Comparison of ENCODE assay signal across 8 cellular contexts in the genomic region with DNA sequence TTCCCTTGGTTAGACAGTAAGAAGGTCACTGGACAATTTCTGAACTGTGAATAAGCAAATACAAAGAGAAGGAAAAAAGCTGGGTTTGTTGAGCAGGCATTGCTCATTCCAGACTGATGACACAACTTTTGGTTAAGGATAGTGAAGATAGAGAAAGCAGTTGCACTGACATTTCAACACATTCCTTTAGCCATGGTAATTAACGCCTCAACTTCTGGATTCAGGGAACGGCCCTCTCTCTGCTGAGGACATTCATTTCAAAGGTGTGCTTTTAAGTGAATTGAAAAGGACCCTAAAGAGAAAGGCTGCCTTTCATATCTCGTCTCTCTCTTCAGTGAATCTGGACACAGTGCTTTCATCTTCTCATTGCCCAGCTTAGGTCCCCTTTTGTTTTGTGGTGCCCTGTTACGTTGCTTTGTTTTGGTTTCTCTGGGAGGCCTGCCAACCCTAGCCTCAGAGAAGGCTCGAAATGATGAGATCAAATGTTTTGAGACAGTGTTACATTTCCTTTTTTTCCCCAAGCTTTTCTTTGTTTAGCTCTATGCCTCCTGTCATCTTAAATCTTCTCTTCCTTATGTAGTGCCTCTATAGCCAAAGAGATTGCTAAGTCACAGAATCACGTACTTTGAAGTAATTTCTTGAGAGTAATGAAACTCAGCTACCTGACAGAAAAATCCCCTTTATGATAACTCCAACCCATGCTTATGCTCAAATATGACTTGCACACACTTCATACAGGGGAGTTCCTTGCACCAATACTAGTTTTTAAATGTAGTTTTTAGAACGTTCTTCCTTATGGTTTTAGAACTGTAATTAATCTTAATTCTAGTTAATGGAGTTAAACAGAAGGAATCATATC.
DNase-seq lines count a peak whose midpoint lies in the region; ATAC-seq and TF ChIP-seq lines count a peak whose summit lies in the region.

No MANE protein-coding gene starts in this region.

- DNase-seq in Right ventricle myocardium inferior (ENCODE audit: missing footprints) (no peak), left ventricle myocardium inferior (no peak), NCI-H460 (ENCODE audit: extremely low read depth, low read depth) (peak; percentile 58), dedifferentiated amniotic fluid mesenchymal stem cell (ENCODE audit: extremely low spot score) (peak; percentile 93), non-pigmented ciliary epithelial cell (ENCODE audit: low read depth) (peak; percentile 89), stomach (no peak), NCI-H345 treated with DMSO at 0.1 percent for 48 hours (lab: John Stamatoyannopoulos, UW; ENCODE audit: unreplicated experiment) (no peak), lower leg skin (ENCODE audit: low spot score in 2 of 2) (no peak)

- peak; percentile 64 for ATAC-seq in Right ventricle myocardium inferior

- TF ChIP-seq CTCF in left ventricle myocardium inferior (IDR thresholded peaks at IDR 0.05; ENCODE audit: borderline replicate concordance), result no peak
- TF ChIP-seq CTCF in stomach (IDR thresholded peaks at IDR 0.05), result no peak
- TF ChIP-seq CTCF in lower leg skin (IDR thresholded peaks at IDR 0.05), result no peak

- TF ChIP-seq POLR2A in stomach (IDR thresholded peaks at IDR 0.05) (no peak), lower leg skin (IDR thresholded peaks at IDR 0.05) (no peak)

- no peaks in the 10 kb centered on the region for H3K4me1 ChIP-seq in left ventricle myocardium inferior
- peaks cover 5 to 22% (median 10%) of the 10 kb centered on the region in 4 donors for H3K4me1 ChIP-seq in stomach

- H3K9me3 ChIP-seq in left ventricle myocardium inferior (replicated peaks) (no peaks in the 10 kb centered on the region), stomach (no peaks in the 10 kb centered on the region)

- H3K36me3 ChIP-seq in left ventricle myocardium inferior (no peaks in the 10 kb centered on the region), stomach (no peaks in the 10 kb centered on the region)

- H3K27ac ChIP-seq in left ventricle myocardium inferior (replicated peaks) (no peak overlapping the region), stomach (no peak overlapping the region)

- H3K4me3 ChIP-seq in left ventricle myocardium inferior (no peak overlapping the region), stomach (no peak overlapping the region), lower leg skin (ENCODE audit: low read depth, poor library complexity, severe bottlenecking) (no peak overlapping the region)

- peaks cover 6% of the 10 kb centered on the region for H3K27me3 ChIP-seq in left ventricle myocardium inferior (ENCODE audit: low read depth)
- no peaks in the 10 kb centered on the region for H3K27me3 ChIP-seq in stomach

- 45 to 67% (median 52%) methylated on average over 6 to 7 of the region's 7 CpGs for WGBS in stomach, 5 donors
- WGBS in lower leg skin, 2 donors, result 33 to 38% methylated on average over 7 of the region's 7 CpGs

- intact Hi-C loops in Right ventricle myocardium inferior (cut with DNase I), result no loop called here
- intact Hi-C loops in left ventricle myocardium inferior (cut with micrococcal nuclease), result no loop called here
- intact Hi-C loops in stomach (cut with DNase I; ENCODE audit: low total_unique reads), result no loop called here
- intact Hi-C loops in lower leg skin (cut with DNase I; ENCODE audit: low total_unique reads), result no loop called here

- TF ChIP-seq EP300 in stomach (IDR thresholded peaks at IDR 0.05), result no peak

Comparison
In these comparisons a context has a peak if more than half of its experiments do, and no peak if none do; other contexts are left out.
1. DNase-seq: peak in NCI-H460 (single experiment), dedifferentiated amniotic fluid mesenchymal stem cell (single experiment) and non-pigmented ciliary epithelial cell (single experiment); none in Right ventricle myocardium inferior (single experiment), left ventricle myocardium inferior (single experiment), stomach (single experiment), NCI-H345 treated with DMSO at 0.1 percent for 48 hours (single experiment) and lower leg skin (0 of 2).